In the genomic region with DNA sequence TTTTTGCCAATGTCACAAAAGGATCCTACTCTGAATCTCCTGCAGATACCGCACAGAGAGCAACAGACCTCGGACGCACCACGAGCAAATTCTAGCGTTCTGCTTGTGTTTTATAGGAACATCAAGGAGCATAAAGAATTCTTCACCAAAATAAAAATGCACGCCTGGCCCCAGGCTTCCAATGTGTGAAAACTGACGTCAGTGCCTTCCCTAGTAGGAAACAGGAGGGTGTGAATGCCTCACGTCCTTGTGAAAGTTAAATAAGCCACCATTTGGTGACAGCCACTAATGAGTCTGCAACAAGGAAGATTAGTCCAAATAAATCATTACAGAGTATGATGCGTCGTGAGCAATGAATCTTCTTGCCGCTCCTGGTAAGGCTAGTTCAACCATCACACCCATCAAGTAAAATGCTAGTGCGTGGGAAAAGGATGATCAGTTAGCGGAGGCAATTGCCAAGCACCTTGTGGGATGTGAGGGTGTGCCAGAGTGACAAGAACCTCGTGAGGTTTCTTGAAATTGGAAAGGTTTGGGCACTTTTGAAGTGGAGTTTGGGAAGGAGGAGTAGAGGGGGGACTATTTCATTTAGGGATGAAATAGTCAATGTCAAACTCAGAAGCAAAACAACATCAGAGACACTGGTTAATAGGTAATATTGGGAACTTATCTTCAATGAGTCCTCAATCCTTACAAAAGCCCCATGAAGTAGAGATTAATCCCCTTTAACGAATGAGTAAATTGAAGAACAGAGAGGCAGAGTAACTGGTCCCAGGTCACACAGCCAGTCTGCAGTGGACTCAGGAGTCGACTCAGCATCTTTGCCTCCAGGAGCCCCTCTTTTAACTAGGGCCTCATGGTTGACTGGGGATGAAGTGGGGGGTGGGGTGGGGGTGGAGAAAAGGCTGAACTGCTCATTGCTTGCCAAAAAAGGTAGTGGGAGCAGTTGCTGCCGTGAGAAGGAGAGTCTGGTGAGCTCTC, we compare ENCODE assay signal across 22 cellular contexts.
DNase-seq lines count a peak whose midpoint lies in the region; ATAC-seq and TF ChIP-seq lines count a peak whose summit lies in the region.
"Had no signal": no experiment of that assay in that cellular context is flagged by ENCODE, and none has a peak within 500 bp of the region (broad histone marks: within the 10 kb centered on the region; RNA-seq: fewer than 3 reads in every experiment).

No MANE protein-coding gene starts in this region.

- no peak overlapping the region for H3K9ac ChIP-seq in endodermal cell (ENCODE audit: extremely low read depth, low read length, poor library complexity, severe bottlenecking)
- H3K9ac ChIP-seq: BLaER1 had no signal

- POLR2A ChIA-PET in activated CD8-positive, alpha-beta T cell treated with anti-CD3 and anti-CD28 coated beads for 36 hours (lab: Charles Lee): no interaction called here

- CTCF ChIA-PET in activated CD8-positive, alpha-beta T cell treated with anti-CD3 and anti-CD28 coated beads for 36 hours (lab: Charles Lee): no interaction called here

- H3K36me3 ChIP-seq in endodermal cell (ENCODE audit: control insufficient read depth, insufficient read depth, low read length): no peaks in the 10 kb centered on the region

- intact Hi-C loops in activated CD8-positive, alpha-beta T cell treated with anti-CD3 and anti-CD28 coated beads for 36 hours (cut with micrococcal nuclease): no loop called here

- no peaks in the 10 kb centered on the region for H3K27me3 Mint-ChIP-seq in endodermal cell (ENCODE audit: insufficient read depth)
- H3K27me3 Mint-ChIP-seq in activated CD8-positive, alpha-beta T cell treated with anti-CD3 and anti-CD28 coated beads for 36 hours: no peaks in the 10 kb centered on the region
- H3K27me3 Mint-ChIP-seq: CD4-positive, CD25-positive, alpha-beta regulatory T cell had no signal

- TF ChIP-seq CTCF in endodermal cell (conservative IDR thresholded peaks at IDR 0.05): no peak
- TF ChIP-seq CTCF in activated CD8-positive, alpha-beta T cell treated with anti-CD3 and anti-CD28 coated beads for 36 hours (IDR thresholded peaks at IDR 0.05): no peak

- no peaks in the 10 kb centered on the region for H3K4me1 ChIP-seq in endodermal cell (ENCODE audit: control insufficient read depth, insufficient read depth, low read length)

- H3K4me1 Mint-ChIP-seq in endodermal cell: peaks cover 7% of the 10 kb centered on the region
- H3K4me1 Mint-ChIP-seq in activated CD8-positive, alpha-beta T cell treated with anti-CD3 and anti-CD28 coated beads for 36 hours (ENCODE audit: low read depth): no peaks in the 10 kb centered on the region

- no peaks in the 10 kb centered on the region for H3K36me3 Mint-ChIP-seq in endodermal cell (ENCODE audit: low read depth)
- peaks cover 10% of the 10 kb centered on the region for H3K36me3 Mint-ChIP-seq in activated CD8-positive, alpha-beta T cell treated with anti-CD3 and anti-CD28 coated beads for 36 hours (ENCODE audit: low read depth)

- H3K9me3 Mint-ChIP-seq in endodermal cell: peaks cover 10% of the 10 kb centered on the region
- H3K9me3 Mint-ChIP-seq in activated CD8-positive, alpha-beta T cell treated with anti-CD3 and anti-CD28 coated beads for 36 hours: no peaks in the 10 kb centered on the region

- ATAC-seq in HG02852 (IDR thresholded peaks at IDR 0.05; ENCODE audit: unreplicated experiment) (no peak), GM21390 (IDR thresholded peaks at IDR 0.05; ENCODE audit: unreplicated experiment) (no peak)
- ATAC-seq in activated CD8-positive, alpha-beta T cell treated with anti-CD3 and anti-CD28 coated beads for 36 hours: no peak
- ATAC-seq: GM12878, Right ventricle myocardium inferior had no signal

- no peaks in the 10 kb centered on the region for H3K27me3 ChIP-seq in endodermal cell (ENCODE audit: control insufficient read depth, insufficient read depth, low read length, poor library complexity, severe bottlenecking)
- H3K27me3 ChIP-seq: BLaER1 had no signal

- 83 to 85% methylated on average over 16 to 17 of the region's 17 CpGs for WGBS in endodermal cell (ENCODE audit: insufficient coverage in 1 of 2, insufficient read length in 1 of 2), 2 experiments

- no peak overlapping the region for H3K4me3 ChIP-seq in endodermal cell (ENCODE audit: low read length)
- H3K4me3 ChIP-seq: BLaER1, GM12878, PC-9 had no signal

- peaks cover 6% of the 10 kb centered on the region for H3K9me3 ChIP-seq in endodermal cell (ENCODE audit: control insufficient read depth, low read length)

- H3K4me3 Mint-ChIP-seq in endodermal cell: no peak overlapping the region
- H3K4me3 Mint-ChIP-seq in activated CD8-positive, alpha-beta T cell treated with anti-CD3 and anti-CD28 coated beads for 36 hours: no peak overlapping the region
- H3K4me3 Mint-ChIP-seq: CD4-positive, CD25-positive, alpha-beta regulatory T cell had no signal

- no peak overlapping the region for H3K27ac Mint-ChIP-seq in endodermal cell
- no peak overlapping the region for H3K27ac Mint-ChIP-seq in activated CD8-positive, alpha-beta T cell treated with anti-CD3 and anti-CD28 coated beads for 36 hours
- H3K27ac Mint-ChIP-seq: CD4-positive, CD25-positive, alpha-beta regulatory T cell had no signal

- no peak overlapping the region for H3K27ac ChIP-seq in endodermal cell (ENCODE audit: low read depth, low read length)
- H3K27ac ChIP-seq: BLaER1, HL-60, PC-9 had no signal

- DNase-seq in EH (ENCODE audit: low read depth): peak; percentile 3
- DNase-seq in NCI-H460 (ENCODE audit: extremely low read depth, low read depth): peak; percentile 95
- peak; percentile 62 for DNase-seq in endodermal cell
- peak; percentile 63 for DNase-seq in superior temporal gyrus (ENCODE audit: extremely low spot score)
- no peak for DNase-seq in activated CD8-positive, alpha-beta T cell treated with anti-CD3 and anti-CD28 coated beads for 36 hours
- DNase-seq: CD4-positive, CD25-positive, alpha-beta regulatory T cell; DMS53; GDM1; Kasumi-1; NCI-H1105; NCI-H1436 treated with DMSO at 0.1 percent for 48 hours; NCI-H187 treated with DMSO at 0.1 percent for 48 hours; NCI-H2171 treated with DMSO at 0.1 percent for 48 hours; NCI-H345; NCI-H774; PC-9 had no signal
